8 cellular contexts compared by ENCODE assay signal in genomic region chr9:114662081-114662989, GRCh38. TPM values are rescaled to one million over a fixed set of nuclear protein-coding genes. Genes with fewer than 3 reads are reported as not detected.
A peak's percentile ranks its signal among the peaks of the same experiment; 100 is the strongest.
DNase-seq lines count a peak whose midpoint lies in the region; ATAC-seq and TF ChIP-seq lines count a peak whose summit lies in the region.

No MANE protein-coding gene starts in this region.

- no peak for TF ChIP-seq POLR2A in right lobe of liver (IDR thresholded peaks at IDR 0.05)

- H3K4me3 ChIP-seq in right lobe of liver, result no peak overlapping the region

- DNase-seq in DMS53 (lab: John Stamatoyannopoulos, UW) (peak; percentile 64), right lobe of liver (peak in 1 of 3 donors; percentile 53), NCI-H226 (no peak)
- peak; percentile 23 for DNase-seq in activated CD4-positive, CD25-positive, alpha-beta regulatory T cell treated with anti-CD3 and anti-CD28 coated beads, Interleukin-2, amount 50 U/mL, for 16 hours (ENCODE audit: low read depth, low spot score)
- peak; percentile 33 for DNase-seq in central memory CD4-positive, alpha-beta T cell
- peak; percentile 28 to 29 for DNase-seq in stimulated activated CD8-positive, alpha-beta memory T cell treated with anti-CD3 and anti-CD28 coated beads, Interleukin-15, amount 100 ng/mL, for 48 hours (ENCODE audit: low read depth in 2 of 2)

- no peaks in the 10 kb centered on the region for H3K27me3 ChIP-seq in right lobe of liver

- H3K27ac ChIP-seq in right lobe of liver, result no peak overlapping the region

- WGBS in right lobe of liver (ENCODE audit: insufficient coverage, low coverage, low lambda C conversion rate, missing lambda C conversion rate), result 17% methylated on average over 8 of the region's 10 CpGs

- ATAC-seq in GM21528 (IDR thresholded peaks at IDR 0.05; ENCODE audit: low FRiP score, unreplicated experiment) (peak; percentile 76), right lobe of liver (peak; percentile 81 to 88 (median 86))

- no peaks in the 10 kb centered on the region for H3K4me1 ChIP-seq in right lobe of liver

- intact Hi-C loops in right lobe of liver (cut with DNase I), result no loop called here

- H3K9me3 ChIP-seq in right lobe of liver, result no peaks in the 10 kb centered on the region

- no peaks in the 10 kb centered on the region for H3K36me3 ChIP-seq in right lobe of liver

- TF ChIP-seq CTCF in LNCAP (IDR thresholded peaks at IDR 0.05) (peak; percentile 83), right lobe of liver (IDR thresholded peaks at IDR 0.05) (peak; percentile 64 to 80 (median 73))

RNA-seq across cellular contexts. Expression of gene TEX53, which starts 4.7 kb away (rescaled TPM):
- not detected for total RNA-seq in right lobe of liver

RNA-seq across cellular contexts. Expression of gene TEX48, which starts 19.7 kb away (rescaled TPM):
- total RNA-seq in right lobe of liver, result not detected

RNA-seq across cellular contexts. Expression of gene TMEM268, which starts 51.2 kb away (rescaled TPM):
- 1 to 10 TPM; 3.4 to 6.5 (median 5.2) TPM for total RNA-seq in right lobe of liver
